In the genomic region with DNA sequence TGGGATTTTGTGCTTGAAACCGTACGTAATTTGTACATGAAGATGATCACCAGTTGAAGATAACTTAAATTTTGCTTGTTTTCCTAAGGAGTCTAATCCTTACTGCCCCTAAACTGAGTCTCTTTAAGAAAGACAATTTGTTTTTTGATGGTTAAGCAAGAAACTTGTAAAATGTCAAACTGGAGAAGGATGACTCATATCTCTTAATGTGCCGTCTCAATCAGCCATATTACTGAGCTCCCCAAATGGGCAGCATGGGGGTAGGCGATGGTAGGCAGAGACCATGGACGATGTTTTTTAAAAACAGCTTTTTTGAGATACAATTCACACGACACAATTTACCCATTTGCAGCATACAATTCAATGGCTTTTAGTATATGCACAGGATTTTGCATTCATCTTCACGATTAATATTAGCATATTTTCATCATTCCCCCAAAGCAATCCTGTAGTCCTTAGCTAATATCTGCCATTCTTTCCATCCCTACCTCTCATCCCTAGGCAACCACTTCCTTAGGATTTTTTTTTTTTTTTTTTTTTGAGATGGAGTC, we compare ENCODE assay signal across 13 cellular contexts. TPM values are rescaled to one million over a fixed set of nuclear protein-coding genes. Genes with fewer than 3 reads are reported as not detected.
DNase-seq lines count a peak whose midpoint lies in the region; ATAC-seq, FAIRE-seq and TF ChIP-seq lines count a peak whose summit lies in the region.
"Had no signal": no experiment of that assay in that cellular context is flagged by ENCODE, and none has a peak within 500 bp of the region (broad histone marks: within the 10 kb centered on the region; RNA-seq: fewer than 3 reads in every experiment).

No MANE protein-coding gene starts in this region.

- peaks cover 26% of the 10 kb centered on the region for H3K79me1 ChIP-seq in mesenchymal stem cell (replicated peaks; ENCODE audit: low read length, poor library complexity, severe bottlenecking)

- intact Hi-C loops in heart left ventricle (cut with DNase I) (loop anchor here in 3 of 10 donors (5.0 kb wide), 2 partner anchors 33 to 43 kb away; no protein-coding TSS in a partner anchor), left ventricle myocardium superior (cut with micrococcal nuclease) (no loop called here), mucosa of descending colon (cut with DNase I, micrococcal nuclease) (no loop called here)

- peak overlapping the region; percentile 48 for H3K9ac ChIP-seq in mesenchymal stem cell (ENCODE audit: low read length)

- no peak for ATAC-seq in heart left ventricle
- no peak for ATAC-seq in left ventricle myocardium superior
- ATAC-seq in mucosa of descending colon: no peak

- no peak for TF ChIP-seq EP300 in tibial nerve (IDR thresholded peaks at IDR 0.05)

- no peaks in the 10 kb centered on the region for H3K27me3 Mint-ChIP-seq in T-helper 2 cell treated with Interferon-gamma antibody and Interleukin-4, amounts not matched to agents 5 μg/mL and 100 μg/mL, for 36 hours (ENCODE audit: low read depth)

- no peak overlapping the region for H3K4me2 ChIP-seq in mesenchymal stem cell (ENCODE audit: low read length, poor library complexity, severe bottlenecking)

- H3K27ac ChIP-seq in heart left ventricle (peak overlapping the region; percentile 29 to 87 (median 76)), mesenchymal stem cell (ENCODE audit: low read length, poor library complexity, severe bottlenecking) (no peak overlapping the region), tibial nerve (peak overlapping the region in 3 of 4 donors; percentile 63 to 87 (median 78))
- H3K27ac ChIP-seq: C4-2B had no signal

- H2BK120ac ChIP-seq in mesenchymal stem cell (ENCODE audit: low read depth, low read length): no peak overlapping the region

- H2AK5ac ChIP-seq in mesenchymal stem cell (ENCODE audit: low read length, severe bottlenecking): no peak overlapping the region

- H3K4ac ChIP-seq in mesenchymal stem cell (ENCODE audit: low read depth in 1 of 2, low read length in 2 of 2): no peak overlapping the region

- FAIRE-seq in D721Med (lab: Jason Lieb, UNC): no peak

- peak overlapping the region; percentile 55 for H3K4me3 Mint-ChIP-seq in T-helper 2 cell treated with Interferon-gamma antibody and Interleukin-4, amounts not matched to agents 5 μg/mL and 100 μg/mL, for 36 hours

- H3K27me3 ChIP-seq in heart left ventricle (no peaks in the 10 kb centered on the region), mesenchymal stem cell (ENCODE audit: control insufficient read depth in 1 of 2, insufficient read depth in 1 of 2, low read length in 2 of 2) (no peaks in the 10 kb centered on the region), tibial nerve (no peaks in the 10 kb centered on the region)
- H3K27me3 ChIP-seq: MG63 had no signal

- no peak overlapping the region for H3K18ac ChIP-seq in mesenchymal stem cell (ENCODE audit: low read depth in 1 of 2, low read length in 2 of 2)

- H3K4me1 Mint-ChIP-seq in T-helper 2 cell treated with Interferon-gamma antibody and Interleukin-4, amounts not matched to agents 5 μg/mL and 100 μg/mL, for 36 hours (ENCODE audit: low read depth): peaks cover 46% of the 10 kb centered on the region

- no peak overlapping the region for H4K91ac ChIP-seq in mesenchymal stem cell (ENCODE audit: low read length)

- H3K4me1 ChIP-seq in heart left ventricle (peaks cover 0 to 88% (median 62%) of the 10 kb centered on the region in 12 donors), mesenchymal stem cell (ENCODE audit: control insufficient read depth, insufficient read depth, low read depth, low read length) (peaks cover 18% of the 10 kb centered on the region), tibial nerve (peaks cover 0 to 54% (median 19%) of the 10 kb centered on the region in 4 donors), mucosa of descending colon (ENCODE audit: low read depth) (peaks cover 13% of the 10 kb centered on the region)

- no peak overlapping the region for H4K8ac ChIP-seq in mesenchymal stem cell (ENCODE audit: low read length)

- no peak for TF ChIP-seq POLR2A in heart left ventricle (IDR thresholded peaks at IDR 0.05)
- TF ChIP-seq POLR2A in tibial nerve (IDR thresholded peaks at IDR 0.05): no peak

- no peaks in the 10 kb centered on the region for H3K9me3 ChIP-seq in heart left ventricle
- no peaks in the 10 kb centered on the region for H3K9me3 ChIP-seq in mesenchymal stem cell (ENCODE audit: control insufficient read depth, low read length)
- H3K9me3 ChIP-seq in tibial nerve: no peaks in the 10 kb centered on the region
- H3K9me3 ChIP-seq in mucosa of descending colon: no peaks in the 10 kb centered on the region
- H3K9me3 ChIP-seq: lower lobe of right lung, MG63 had no signal

- WGBS in heart left ventricle, 4 donors: 75 to 81% (median 76%) methylated on average over 7 of the region's 7 CpGs
- 90% methylated on average over 7 of the region's 7 CpGs for WGBS in mesenchymal stem cell
- WGBS in tibial nerve, 2 donors: 72 to 76% methylated on average over 7 of the region's 7 CpGs

- H3K36me3 ChIP-seq in heart left ventricle: no peaks in the 10 kb centered on the region
- H3K36me3 ChIP-seq in mesenchymal stem cell (ENCODE audit: control insufficient read depth in 1 of 2, insufficient read depth in 2 of 2, low read depth in 1 of 2, low read length in 2 of 2): no peaks in the 10 kb centered on the region
- no peaks in the 10 kb centered on the region for H3K36me3 ChIP-seq in tibial nerve
- no peaks in the 10 kb centered on the region for H3K36me3 ChIP-seq in mucosa of descending colon (ENCODE audit: low read depth)
- H3K36me3 ChIP-seq: lower lobe of right lung, MG63 had no signal

- H3K9me3 Mint-ChIP-seq in T-helper 2 cell treated with Interferon-gamma antibody and Interleukin-4, amounts not matched to agents 5 μg/mL and 100 μg/mL, for 36 hours: no peaks in the 10 kb centered on the region

- H2BK15ac ChIP-seq in mesenchymal stem cell (ENCODE audit: low read depth, poor library complexity, severe bottlenecking): no peak overlapping the region

- no peak overlapping the region for H2BK12ac ChIP-seq in mesenchymal stem cell (ENCODE audit: low read length in 2 of 2)

- H3K36me3 Mint-ChIP-seq in T-helper 2 cell treated with Interferon-gamma antibody and Interleukin-4, amounts not matched to agents 5 μg/mL and 100 μg/mL, for 36 hours (ENCODE audit: low read depth): peaks cover 3% of the 10 kb centered on the region

- H3K14ac ChIP-seq in mesenchymal stem cell (ENCODE audit: low read length in 2 of 2): no peak overlapping the region

- peak overlapping the region in 3 of 12 donors; percentile 11 to 33 (median 25) for H3K4me3 ChIP-seq in heart left ventricle
- peak overlapping the region in 1 of 2 experiments; percentile 52 for H3K4me3 ChIP-seq in mesenchymal stem cell (ENCODE audit: insufficient read depth in 1 of 2, low read depth in 1 of 2, low read length in 2 of 2)
- peak overlapping the region in 1 of 4 donors; percentile 18 for H3K4me3 ChIP-seq in tibial nerve
- no peak overlapping the region for H3K4me3 ChIP-seq in mucosa of descending colon
- H3K4me3 ChIP-seq: lower lobe of right lung, MG63 had no signal

- DNase-seq in heart left ventricle (no peak), left ventricle myocardium superior (no peak), mesenchymal stem cell (peak; percentile 8), tibial nerve (ENCODE audit: low spot score in 2 of 2) (no peak), hepatic stellate cell (ENCODE audit: low spot score) (no peak), mucosa of descending colon (no peak), D721Med (ENCODE audit: insufficient read length, low spot score) (no peak)
- no peak for DNase-seq in T-helper 2 cell treated with Interferon-gamma antibody and Interleukin-4, amounts not matched to agents 5 μg/mL and 100 μg/mL, for 36 hours (ENCODE audit: low spot score)
- DNase-seq: lower lobe of right lung, MG63, NCI-H69, T1000 had no signal

- no peak overlapping the region for H2BK5ac ChIP-seq in mesenchymal stem cell (ENCODE audit: low read depth, low read length, poor library complexity, severe bottlenecking)

- no peak for TF ChIP-seq CTCF in heart left ventricle (IDR thresholded peaks at IDR 0.05)
- TF ChIP-seq CTCF in tibial nerve (IDR thresholded peaks at IDR 0.05): no peak
- no peak for TF ChIP-seq CTCF in mucosa of descending colon (IDR thresholded peaks at IDR 0.05)
- TF ChIP-seq CTCF in D721Med (IDR thresholded peaks at IDR 0.05; ENCODE audit: insufficient read depth, missing control alignments): no peak

- H2AFZ ChIP-seq in mesenchymal stem cell (ENCODE audit: low read depth, low read length): no peak overlapping the region

- H3K27ac Mint-ChIP-seq in T-helper 2 cell treated with Interferon-gamma antibody and Interleukin-4, amounts not matched to agents 5 μg/mL and 100 μg/mL, for 36 hours: peak overlapping the region; percentile 47

- H3K23ac ChIP-seq in mesenchymal stem cell (ENCODE audit: low read length in 2 of 2): no peak overlapping the region

RNA-seq across cellular contexts. Expression of a gene that starts 14.3 kb away (rescaled TPM):
- 10 to 100 TPM; 22.9 to 52.1 (median 35.6) TPM for total RNA-seq in heart left ventricle
- polyA plus RNA-seq in heart left ventricle: 10 to 100 TPM; 11.9 to 18.2 TPM
- 34.9 TPM for total RNA-seq in left ventricle myocardium superior
- 0.86 TPM for polyA plus RNA-seq in mesenchymal stem cell (2013, experiment 1 of 2)
- polyA plus RNA-seq in mesenchymal stem cell (2013, experiment 2 of 2): 1.0 TPM
- total RNA-seq in tibial nerve: 10 to 100 TPM; 33.7 to 77.8 (median 57.8) TPM
- 10 to 100 TPM; 52.9 to 96.0 (median 67.8) TPM for total RNA-seq in mucosa of descending colon
